1 cellular context compared by ENCODE assay signal in the genomic region with DNA sequence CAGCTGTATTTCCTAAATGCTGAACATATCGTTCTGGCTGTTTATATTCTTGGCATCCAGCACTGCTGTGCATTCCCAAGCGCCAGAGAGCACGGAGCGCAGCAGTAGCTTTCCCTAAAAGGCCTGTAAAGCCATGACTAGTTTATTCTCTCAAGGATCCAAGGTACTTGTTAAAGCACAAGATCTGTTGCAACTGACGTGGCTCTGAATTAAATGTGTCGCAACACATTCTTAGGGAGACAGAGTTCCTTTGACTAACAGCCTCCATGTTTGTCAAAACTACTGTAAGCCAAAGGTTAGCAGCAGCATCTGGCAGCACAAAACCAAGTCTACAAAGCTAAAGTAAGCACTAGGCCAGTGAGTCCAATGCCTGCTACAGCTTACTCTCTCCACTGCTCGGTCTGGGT.
TF ChIP-seq lines count a peak whose summit lies in the region.

No MANE protein-coding gene starts in this region.

TF ChIP-seq in SK-N-SH treated with all-trans-retinoic acid at 6 μM for 48 hours, 23 proteins besides CTCF, POLR2A, EP300 and RAD21 (continued from another document):
- TF ChIP-seq, protein P1, sequence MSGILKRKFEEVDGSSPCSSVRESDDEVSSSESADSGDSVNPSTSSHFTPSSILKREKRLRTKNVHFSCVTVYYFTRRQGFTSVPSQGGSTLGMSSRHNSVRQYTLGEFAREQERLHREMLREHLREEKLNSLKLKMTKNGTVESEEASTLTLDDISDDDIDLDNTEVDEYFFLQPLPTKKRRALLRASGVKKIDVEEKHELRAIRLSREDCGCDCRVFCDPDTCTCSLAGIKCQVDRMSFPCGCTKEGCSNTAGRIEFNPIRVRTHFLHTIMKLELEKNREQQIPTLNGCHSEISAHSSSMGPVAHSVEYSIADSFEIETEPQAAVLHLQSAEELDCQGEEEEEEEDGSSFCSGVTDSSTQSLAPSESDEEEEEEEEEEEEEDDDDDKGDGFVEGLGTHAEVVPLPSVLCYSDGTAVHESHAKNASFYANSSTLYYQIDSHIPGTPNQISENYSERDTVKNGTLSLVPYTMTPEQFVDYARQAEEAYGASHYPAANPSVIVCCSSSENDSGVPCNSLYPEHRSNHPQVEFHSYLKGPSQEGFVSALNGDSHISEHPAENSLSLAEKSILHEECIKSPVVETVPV (CRISPR knock-in tag; IDR thresholded peaks at IDR 0.05): no peak
- TF ChIP-seq CSDC2 (CRISPR knock-in tag; IDR thresholded peaks at IDR 0.05) (no peak), ZFP30 (CRISPR knock-in tag; IDR thresholded peaks at IDR 0.05) (no peak), TOX (CRISPR knock-in tag; IDR thresholded peaks at IDR 0.05; ENCODE audit: borderline replicate concordance) (no peak), ZC3H10 (CRISPR knock-in tag; IDR thresholded peaks at IDR 0.05) (no peak), GLIS3 (CRISPR knock-in tag; IDR thresholded peaks at IDR 0.05) (no peak)
- TF ChIP-seq, protein P2, sequence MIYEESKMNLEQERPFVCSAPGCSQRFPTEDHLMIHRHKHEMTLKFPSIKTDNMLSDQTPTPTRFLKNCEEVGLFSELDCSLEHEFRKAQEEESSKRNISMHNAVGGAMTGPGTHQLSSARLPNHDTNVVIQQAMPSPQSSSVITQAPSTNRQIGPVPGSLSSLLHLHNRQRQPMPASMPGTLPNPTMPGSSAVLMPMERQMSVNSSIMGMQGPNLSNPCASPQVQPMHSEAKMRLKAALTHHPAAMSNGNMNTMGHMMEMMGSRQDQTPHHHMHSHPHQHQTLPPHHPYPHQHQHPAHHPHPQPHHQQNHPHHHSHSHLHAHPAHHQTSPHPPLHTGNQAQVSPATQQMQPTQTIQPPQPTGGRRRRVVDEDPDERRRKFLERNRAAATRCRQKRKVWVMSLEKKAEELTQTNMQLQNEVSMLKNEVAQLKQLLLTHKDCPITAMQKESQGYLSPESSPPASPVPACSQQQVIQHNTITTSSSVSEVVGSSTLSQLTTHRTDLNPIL (CRISPR knock-in tag; IDR thresholded peaks at IDR 0.05; ENCODE audit: low read depth): no peak
